1 cellular context compared by ENCODE assay signal in genomic region chr6:146767632-146768031, GRCh38.
TF ChIP-seq lines count a peak whose summit lies in the region.

No MANE protein-coding gene starts in this region.

TF ChIP-seq in K562, 482 proteins besides CTCF, POLR2A, EP300 and RAD21 (continued from another document):
- TF ChIP-seq FOXO4 (CRISPR knock-in tag; IDR thresholded peaks at IDR 0.05), result no peak
- no peak for TF ChIP-seq U2AF2 (optimal IDR thresholded peaks at IDR 0.05; ENCODE audit: low read depth, low read length)
- no peak for TF ChIP-seq C11orf30 (IDR thresholded peaks at IDR 0.05; ENCODE audit: low read depth)
- TF ChIP-seq KLF16 (IDR thresholded peaks at IDR 0.05), result 0 out of 2 replicates have a peak, but pooled peaks have one; percentile 9
- TF ChIP-seq IFI16 (CRISPR knock-in tag; IDR thresholded peaks at IDR 0.05), result no peak
- TF ChIP-seq KDM1A (IDR thresholded peaks at IDR 0.05), result no peak
- TF ChIP-seq MEF2A (IDR thresholded peaks at IDR 0.05; ENCODE audit: control insufficient read depth, low read depth, low read length), result 0 out of 2 replicates have a peak, but pooled peaks have one; percentile 1
- TF ChIP-seq ZNF232 (CRISPR knock-in tag; IDR thresholded peaks at IDR 0.05), result no peak
- no peak for TF ChIP-seq HOXB6 (CRISPR knock-in tag; IDR thresholded peaks at IDR 0.05; ENCODE audit: borderline replicate concordance)
- TF ChIP-seq FOSL1 (tag; conservative IDR thresholded peaks at IDR 0.05), result no peak
- no peak for TF ChIP-seq ETV5 (CRISPR knock-in tag; IDR thresholded peaks at IDR 0.05; ENCODE audit: low read depth)
- peak; percentile 45; the same call in 1 of the 2 replicates for TF ChIP-seq TEAD4 (IDR thresholded peaks at IDR 0.05; ENCODE audit: low read length)
- no peak for TF ChIP-seq TEAD4 (CRISPR knock-in tag; IDR thresholded peaks at IDR 0.05; ENCODE audit: borderline replicate concordance)
- no peak for TF ChIP-seq HNRNPUL1 (IDR thresholded peaks at IDR 0.05; ENCODE audit: low read length)
- no peak for TF ChIP-seq HNRNPH1 (optimal IDR thresholded peaks at IDR 0.05; ENCODE audit: low read depth, low read length)
- no peak for TF ChIP-seq FIP1L1 (IDR thresholded peaks at IDR 0.05; ENCODE audit: low read depth, low read length, poor library complexity, severe bottlenecking)
- TF ChIP-seq TFE3 (CRISPR knock-in tag; IDR thresholded peaks at IDR 0.05), result no peak
- no peak for TF ChIP-seq ZNF395 (CRISPR knock-in tag; IDR thresholded peaks at IDR 0.05)
- TF ChIP-seq PRDM10 (IDR thresholded peaks at IDR 0.05; ENCODE audit: partially characterized antibody), result no peak
- peak in 1 of 2 experiments; percentile 51; a peak in 1 of 3 replicates for TF ChIP-seq CBX3 (IDR thresholded peaks at IDR 0.05; ENCODE audit: borderline replicate concordance in 1 of 2, low read length in 2 of 2)
- no peak for TF ChIP-seq HDGF (IDR thresholded peaks at IDR 0.05)
- peak; percentile 76 for TF ChIP-seq ETV1 (tag; conservative IDR thresholded peaks at IDR 0.05; ENCODE audit: low read depth)
- no peak for TF ChIP-seq PHB2 (IDR thresholded peaks at IDR 0.05; ENCODE audit: low read depth)
- no peak for TF ChIP-seq CCNT2 (IDR thresholded peaks at IDR 0.05; ENCODE audit: borderline replicate concordance, extremely low read depth, insufficient read length, low read depth, low read length)
- TF ChIP-seq HSF4 (CRISPR knock-in tag; IDR thresholded peaks at IDR 0.05; ENCODE audit: borderline replicate concordance), result no peak
- TF ChIP-seq CBFA2T3 (IDR thresholded peaks at IDR 0.05), result peak; percentile 53
- no peak for TF ChIP-seq TOE1 (IDR thresholded peaks at IDR 0.05; ENCODE audit: borderline replicate concordance)
- TF ChIP-seq TOE1 (CRISPR knock-in tag; IDR thresholded peaks at IDR 0.05; ENCODE audit: borderline replicate concordance, low read depth), result no peak
- TF ChIP-seq CBX1 (IDR thresholded peaks at IDR 0.05; ENCODE audit: low read depth), result no peak; the same call in 1 of the 2 replicates
- TF ChIP-seq POLR2G (IDR thresholded peaks at IDR 0.05; ENCODE audit: low read depth, low read length), result no peak
- no peak for TF ChIP-seq TCF7L2 (IDR thresholded peaks at IDR 0.05; ENCODE audit: low read depth, low read length)
- no peak for TF ChIP-seq SRF (CRISPR knock-in tag; IDR thresholded peaks at IDR 0.05)
- 0 out of 2 replicates have a peak, but pooled peaks have one; percentile 20 for TF ChIP-seq ATF7 (IDR thresholded peaks at IDR 0.05)
- no peak for TF ChIP-seq RBM15 (IDR thresholded peaks at IDR 0.05; ENCODE audit: insufficient read depth, low read length)
- no peak for TF ChIP-seq PCBP2 (IDR thresholded peaks at IDR 0.05; ENCODE audit: low read depth, low read length, poor library complexity, severe bottlenecking)
- no peak for TF ChIP-seq RERE (CRISPR knock-in tag; IDR thresholded peaks at IDR 0.05; ENCODE audit: borderline replicate concordance)
- no peak for TF ChIP-seq MED1 (CRISPR knock-in tag; IDR thresholded peaks at IDR 0.05; ENCODE audit: borderline replicate concordance)
